ENCODE assay signal across 16 cellular contexts in the genomic region with DNA sequence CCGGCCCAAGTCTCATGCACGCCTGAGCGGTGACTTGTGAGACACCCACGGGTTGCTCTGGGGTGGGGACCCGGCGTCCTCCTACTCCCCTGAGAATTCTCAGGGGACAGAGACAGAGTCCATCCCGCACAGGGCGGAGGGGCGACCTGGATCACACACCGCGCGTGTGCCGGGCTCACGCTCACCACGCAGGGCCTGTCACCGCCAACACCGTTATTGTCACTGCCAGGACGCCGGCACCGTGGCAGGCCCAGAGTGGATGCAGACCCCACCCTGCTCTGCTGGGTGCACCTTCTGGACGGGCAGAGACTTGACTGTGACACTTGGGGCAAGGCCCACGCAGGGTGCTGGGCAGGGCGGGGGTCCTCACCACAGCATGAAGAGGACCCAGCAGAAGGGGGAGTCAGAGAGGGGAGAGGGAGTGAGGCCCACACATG. TPM values are rescaled to one million over a fixed set of nuclear protein-coding genes. Genes with fewer than 3 reads are reported as not detected.
DNase-seq lines count a peak whose midpoint lies in the region; ATAC-seq, FAIRE-seq and TF ChIP-seq lines count a peak whose summit lies in the region.
"Had no signal": no experiment of that assay in that cellular context is flagged by ENCODE, and none has a peak within 500 bp of the region (broad histone marks: within the 10 kb centered on the region; RNA-seq: fewer than 3 reads in every experiment).

No MANE protein-coding gene starts in this region.

- H3K79me2 ChIP-seq in osteoblast (ENCODE audit: insufficient read depth, low read length): peaks cover 23% of the 10 kb centered on the region

- no peak overlapping the region for H2AFZ ChIP-seq in osteoblast (ENCODE audit: low read length)

- TF ChIP-seq POLR2A in GM12891 (IDR thresholded peaks at IDR 0.05; ENCODE audit: low read depth, low read length): peak; percentile 34; the same call in 1 of the 2 replicates
- no peak for TF ChIP-seq POLR2A in uterus (IDR thresholded peaks at IDR 0.05)

- H3K27me3 ChIP-seq in osteoblast (ENCODE audit: insufficient read depth, low read length): no peaks in the 10 kb centered on the region
- no peaks in the 10 kb centered on the region for H3K27me3 ChIP-seq in uterus
- H3K27me3 ChIP-seq: ovary had no signal

- H3K4me1 Mint-ChIP-seq in T-helper 1 cell treated with Interleukin-12 subunit alpha and Interleukin-12 subunit beta and Interleukin-4 antibody, amounts not matched to agents 30 μg/mL and 1 μg/mL, for 36 hours (ENCODE audit: low read depth): peaks cover 27% of the 10 kb centered on the region
- H3K4me1 Mint-ChIP-seq in activated naive CD8-positive, alpha-beta T cell treated with anti-CD3 and anti-CD28 coated beads, Interleukin-2, amount 10 ng/mL, durations not matched to agents 7 days and 5 days: peaks cover 27% of the 10 kb centered on the region

- no peaks in the 10 kb centered on the region for H4K20me1 ChIP-seq in osteoblast (ENCODE audit: insufficient read depth, low read length)

- peaks cover 32% of the 10 kb centered on the region for H3K36me3 ChIP-seq in osteoblast (ENCODE audit: insufficient read depth, low read length)
- H3K36me3 ChIP-seq in uterus: no peaks in the 10 kb centered on the region
- H3K36me3 ChIP-seq: ovary had no signal

- DNase-seq in T-helper 1 cell (no peak), GM12891 (ENCODE audit: insufficient read length, low spot score) (no peak), osteoblast (ENCODE audit: insufficient read length, low spot score, missing footprints) (peak; percentile 65), uterus (no peak)
- DNase-seq in activated naive CD8-positive, alpha-beta T cell treated with anti-CD3 and anti-CD28 coated beads, Interleukin-2, amount 10 ng/mL, durations not matched to agents 7 days and 5 days: no peak
- DNase-seq: 8988T; anterior cingulate cortex; NCI-H1105; NCI-H226; ovary; SIG-M5; small intestine; stimulated activated naive CD4-positive, alpha-beta T cell treated with Interleukin-2 at 50 U/mL for 16 hours had no signal

- no peak for ATAC-seq in activated naive CD8-positive, alpha-beta T cell treated with anti-CD3 and anti-CD28 coated beads, Interleukin-2, amount 10 ng/mL, durations not matched to agents 7 days and 5 days (ENCODE audit: low read depth)
- no peak for ATAC-seq in GM18517 (IDR thresholded peaks at IDR 0.05; ENCODE audit: unreplicated experiment)
- ATAC-seq in GM18858 (IDR thresholded peaks at IDR 0.05; ENCODE audit: unreplicated experiment): no peak

- no peaks in the 10 kb centered on the region for H3K9me3 Mint-ChIP-seq in T-helper 1 cell treated with Interleukin-12 subunit alpha and Interleukin-12 subunit beta and Interleukin-4 antibody, amounts not matched to agents 30 μg/mL and 1 μg/mL, for 36 hours
- H3K9me3 Mint-ChIP-seq in activated naive CD8-positive, alpha-beta T cell treated with anti-CD3 and anti-CD28 coated beads, Interleukin-2, amount 10 ng/mL, durations not matched to agents 7 days and 5 days: no peaks in the 10 kb centered on the region

- H3K4me1 ChIP-seq in osteoblast (ENCODE audit: insufficient read depth, low read length): no peaks in the 10 kb centered on the region
- H3K4me1 ChIP-seq in uterus: peaks cover 0 to 4% of the 10 kb centered on the region in 2 donors

- H3K9me3 ChIP-seq in osteoblast (ENCODE audit: low read depth, low read length) (no peaks in the 10 kb centered on the region), uterus (no peaks in the 10 kb centered on the region)
- H3K9me3 ChIP-seq: ovary had no signal

- TF ChIP-seq CTCF in osteoblast (IDR thresholded peaks at IDR 0.05; ENCODE audit: extremely low read depth, low read depth, low read length) (no peak), uterus (IDR thresholded peaks at IDR 0.05) (no peak)

- H3K27ac Mint-ChIP-seq in T-helper 1 cell treated with Interleukin-12 subunit alpha and Interleukin-12 subunit beta and Interleukin-4 antibody, amounts not matched to agents 30 μg/mL and 1 μg/mL, for 36 hours: peak overlapping the region; percentile 71
- peak overlapping the region; percentile 99 for H3K27ac Mint-ChIP-seq in activated naive CD8-positive, alpha-beta T cell treated with anti-CD3 and anti-CD28 coated beads, Interleukin-2, amount 10 ng/mL, durations not matched to agents 7 days and 5 days

- H3K4me3 Mint-ChIP-seq in T-helper 1 cell treated with Interleukin-12 subunit alpha and Interleukin-12 subunit beta and Interleukin-4 antibody, amounts not matched to agents 30 μg/mL and 1 μg/mL, for 36 hours: peak overlapping the region; percentile 66
- H3K4me3 Mint-ChIP-seq in activated naive CD8-positive, alpha-beta T cell treated with anti-CD3 and anti-CD28 coated beads, Interleukin-2, amount 10 ng/mL, durations not matched to agents 7 days and 5 days: peak overlapping the region; percentile 97

- H3K27me3 Mint-ChIP-seq in T-helper 1 cell treated with Interleukin-12 subunit alpha and Interleukin-12 subunit beta and Interleukin-4 antibody, amounts not matched to agents 30 μg/mL and 1 μg/mL, for 36 hours (ENCODE audit: low read depth): no peaks in the 10 kb centered on the region
- no peaks in the 10 kb centered on the region for H3K27me3 Mint-ChIP-seq in activated naive CD8-positive, alpha-beta T cell treated with anti-CD3 and anti-CD28 coated beads, Interleukin-2, amount 10 ng/mL, durations not matched to agents 7 days and 5 days

- peaks cover 40% of the 10 kb centered on the region for H3K36me3 Mint-ChIP-seq in T-helper 1 cell treated with Interleukin-12 subunit alpha and Interleukin-12 subunit beta and Interleukin-4 antibody, amounts not matched to agents 30 μg/mL and 1 μg/mL, for 36 hours (ENCODE audit: low read depth)
- H3K36me3 Mint-ChIP-seq in activated naive CD8-positive, alpha-beta T cell treated with anti-CD3 and anti-CD28 coated beads, Interleukin-2, amount 10 ng/mL, durations not matched to agents 7 days and 5 days: peaks cover 40% of the 10 kb centered on the region

- H3K4me3 ChIP-seq in osteoblast (ENCODE audit: insufficient read depth, low read length): no peak overlapping the region
- H3K4me3 ChIP-seq in uterus: no peak overlapping the region
- H3K4me3 ChIP-seq: ovary had no signal

- POLR2A ChIA-PET in activated naive CD8-positive, alpha-beta T cell treated with anti-CD3 and anti-CD28 coated beads, Interleukin-2, amount 10 ng/mL, durations not matched to agents 7 days and 5 days (lab: Charles Lee): interaction anchor here (8.8 kb wide), 1 partner anchor 14 kb away, joined by 180 read pairs; a partner anchor contains a TSS

- no peak for FAIRE-seq in GM12891 (lab: Jason Lieb, UNC)
- FAIRE-seq: small intestine had no signal

- H3K27ac ChIP-seq in osteoblast (ENCODE audit: low read depth, low read length) (no peak overlapping the region), uterus (no peak overlapping the region)
- H3K27ac ChIP-seq: ovary had no signal

- intact Hi-C loops in uterus (cut with DNase I; ENCODE audit: low total_unique reads): no loop called here

- H3K4me2 ChIP-seq in osteoblast (ENCODE audit: insufficient read depth, low read length): no peak overlapping the region

TF ChIP-seq in GM12891, 5 proteins besides CTCF, POLR2A, EP300 and RAD21:
- TF ChIP-seq POU2F2 (IDR thresholded peaks at IDR 0.05; ENCODE audit: low read depth, low read length) (no peak), TAF1 (IDR thresholded peaks at IDR 0.05; ENCODE audit: low read depth, low read length) (no peak), POLR2AphosphoS5 (IDR thresholded peaks at IDR 0.05; ENCODE audit: low read depth, low read length) (no peak), PAX5 (IDR thresholded peaks at IDR 0.05; ENCODE audit: insufficient read depth, low read length, severe bottlenecking) (no peak), SPI1 (IDR thresholded peaks at IDR 0.05; ENCODE audit: low read depth, low read length) (no peak)

RNA-seq across cellular contexts. Expression of a gene that starts 16.2 kb away (rescaled TPM):
- polyA plus RNA-seq in GM12891 (2012; ENCODE audit: low read depth, missing spikeins): 112 TPM
- total RNA-seq in activated naive CD8-positive, alpha-beta T cell treated with anti-CD3 and anti-CD28 coated beads, Interleukin-2, amount 10 ng/mL, durations not matched to agents 7 days and 5 days: 100 to 1,000 TPM; 190 to 200 TPM
- total RNA-seq in osteoblast (34.0 and 35.1 TPM in 2 replicates), uterus (10 to 100 TPM; 10.2 to 81.4 (median 20.7) TPM)

RNA-seq across cellular contexts. Expression of a gene that starts 16.8 kb away (rescaled TPM):
- 47.3 TPM for polyA plus RNA-seq in GM12891 (2012; ENCODE audit: low read depth, missing spikeins)
- total RNA-seq in activated naive CD8-positive, alpha-beta T cell treated with anti-CD3 and anti-CD28 coated beads, Interleukin-2, amount 10 ng/mL, durations not matched to agents 7 days and 5 days: 10 to 100 TPM; 16.0 to 17.7 TPM
- total RNA-seq in osteoblast: 0.36 and 2.4 TPM in 2 replicates
- 10 to 100 TPM in 1 of 4 donors, 1 to 10 TPM in 3; 1.5 to 86.1 (median 5.7) TPM for total RNA-seq in uterus

RNA-seq across cellular contexts. Expression of a gene that starts 28.8 kb away (rescaled TPM):
- polyA plus RNA-seq in GM12891 (2012; ENCODE audit: low read depth, missing spikeins): 178 TPM
- 100 to 1,000 TPM; 319 to 341 TPM for total RNA-seq in activated naive CD8-positive, alpha-beta T cell treated with anti-CD3 and anti-CD28 coated beads, Interleukin-2, amount 10 ng/mL, durations not matched to agents 7 days and 5 days
- 82.5 and 84.6 TPM in 2 replicates for total RNA-seq in osteoblast
- 100 to 1,000 TPM in 2 of 4 donors, 10 to 100 TPM in 2; 34.6 to 155 (median 81.7) TPM for total RNA-seq in uterus
